In the genomic region with DNA sequence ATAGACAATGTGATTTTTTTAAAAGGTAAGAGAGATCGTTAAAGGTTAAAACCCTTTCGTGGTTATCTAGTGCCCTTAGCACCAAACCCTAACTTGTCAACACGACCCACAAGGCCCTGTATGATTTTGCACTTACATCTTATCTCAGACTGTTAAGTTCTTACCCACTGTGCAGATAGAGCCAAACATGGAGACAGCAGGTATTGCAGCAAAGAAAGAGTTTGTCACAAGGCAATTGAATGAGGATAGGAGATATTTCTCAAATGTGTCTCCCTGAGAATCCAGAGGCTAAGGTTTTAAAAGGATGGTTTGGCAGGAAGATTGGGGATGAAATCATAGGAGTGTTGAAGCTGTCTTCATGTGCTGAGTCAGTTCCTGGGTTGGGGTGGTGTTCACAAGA, we compare ENCODE assay signal across 16 cellular contexts.
DNase-seq lines count a peak whose midpoint lies in the region; ATAC-seq, FAIRE-seq and TF ChIP-seq lines count a peak whose summit lies in the region.
"Had no signal": no experiment of that assay in that cellular context is flagged by ENCODE, and none has a peak within 500 bp of the region (broad histone marks: within the 10 kb centered on the region; RNA-seq: fewer than 3 reads in every experiment).

No MANE protein-coding gene starts in this region.

- no peak for ATAC-seq in SK-N-SH treated with all-trans-retinoic acid at 6 μM for 48 hours
- no peak for ATAC-seq in HG03460 (IDR thresholded peaks at IDR 0.05; ENCODE audit: unreplicated experiment)
- ATAC-seq: GM12878, GM23338 had no signal

- no peaks in the 10 kb centered on the region for H3K36me3 ChIP-seq in GM23248 (ENCODE audit: low read depth)
- H3K36me3 ChIP-seq in bronchial epithelial cell (ENCODE audit: control insufficient read depth, insufficient read depth, low read length): no peaks in the 10 kb centered on the region
- H3K36me3 ChIP-seq: BLaER1 treated with 17β-estradiol and CSF1 and Interleukin-3, amounts not matched to agents 10 nM and 100 nM had no signal

- DNase-seq in GM23248 (peak; percentile 20), M059J (ENCODE audit: low read depth) (peak; percentile 18), bronchial epithelial cell (ENCODE audit: low read depth) (peak; percentile 17), iris pigment epithelial cell (ENCODE audit: low read depth) (peak; percentile 9), putamen (ENCODE audit: low spot score) (no peak), NCI-H748 (lab: John Stamatoyannopoulos, UW; ENCODE audit: unreplicated experiment) (no peak)
- DNase-seq: 8988T; AML-193; CD4-positive, CD25-positive, alpha-beta regulatory T cell; H7 had no signal

- H2AFZ ChIP-seq in GM23248: no peak overlapping the region
- H2AFZ ChIP-seq: GM23338 had no signal

- no peak overlapping the region for H3K27ac ChIP-seq in GM23248
- H3K27ac ChIP-seq: BLaER1 treated with 17β-estradiol and CSF1 and Interleukin-3, amounts not matched to agents 10 nM and 100 nM had no signal

- H3F3A ChIP-seq in GM23248 (ENCODE audit: insufficient read depth): no peaks in the 10 kb centered on the region

- H3K9me3 ChIP-seq in GM23248 (ENCODE audit: low read depth): no peaks in the 10 kb centered on the region

- TF ChIP-seq CTCF in bronchial epithelial cell (IDR thresholded peaks at IDR 0.05; ENCODE audit: insufficient read depth, low read length, severe bottlenecking): no peak

- no peaks in the 10 kb centered on the region for H3K79me2 ChIP-seq in GM23248 (ENCODE audit: insufficient read depth)

- in situ Hi-C loops in GM23248 (cut with MboI): loop anchor here (25.0 kb wide), 1 partner anchor 860 kb away; no protein-coding TSS in a partner anchor

- H3K27me3 ChIP-seq in GM23248 (replicated peaks; ENCODE audit: insufficient read depth) (0 out of 2 replicates have a peak, but pooled peaks cover 3% of the 10 kb centered on the region), bronchial epithelial cell (ENCODE audit: control insufficient read depth, insufficient read depth, low read length) (no peaks in the 10 kb centered on the region)
- H3K27me3 ChIP-seq: BLaER1 treated with 17β-estradiol and CSF1 and Interleukin-3, amounts not matched to agents 10 nM and 100 nM had no signal

- H3K4me2 ChIP-seq in GM23248 (ENCODE audit: unreplicated experiment): no peak overlapping the region
- H3K4me2 ChIP-seq: BLaER1 treated with 17β-estradiol and CSF1 and Interleukin-3, amounts not matched to agents 10 nM and 100 nM; GM23338 had no signal

- no peak overlapping the region for H3K9ac ChIP-seq in GM23248
- H3K9ac ChIP-seq: BLaER1 treated with 17β-estradiol and CSF1 and Interleukin-3, amounts not matched to agents 10 nM and 100 nM had no signal

- no peak for FAIRE-seq in bronchial epithelial cell (lab: Jason Lieb, UNC)
- FAIRE-seq: GM12878, GM18507 had no signal

- H3K4me3 ChIP-seq in GM23248 (no peak overlapping the region), bronchial epithelial cell (ENCODE audit: low read depth, low read length) (no peak overlapping the region)
- H3K4me3 ChIP-seq: BLaER1 treated with 17β-estradiol and CSF1 and Interleukin-3, amounts not matched to agents 10 nM and 100 nM; GM12878; GM23338 had no signal

- H3K4me1 ChIP-seq in GM23248 (ENCODE audit: insufficient read depth): 0 out of 2 replicates have a peak, but pooled peaks cover 4% of the 10 kb centered on the region

- 75 to 88% methylated on average over 3 of the region's 3 CpGs for WGBS in GM23248 (ENCODE audit: low coverage in 1 of 2, low lambda C conversion rate in 2 of 2, missing lambda C conversion rate in 2 of 2), 2 experiments

- H4K20me1 ChIP-seq in GM23248 (ENCODE audit: insufficient read depth): no peaks in the 10 kb centered on the region
- H4K20me1 ChIP-seq: BLaER1 treated with 17β-estradiol and CSF1 and Interleukin-3, amounts not matched to agents 10 nM and 100 nM had no signal

- H3K9me2 ChIP-seq in GM23248 (ENCODE audit: insufficient read depth): no peaks in the 10 kb centered on the region

TF ChIP-seq in SK-N-SH treated with all-trans-retinoic acid at 6 μM for 48 hours, 23 proteins besides CTCF, POLR2A, EP300 and RAD21:
- TF ChIP-seq ZFP30 (CRISPR knock-in tag; IDR thresholded peaks at IDR 0.05) (no peak), OSR1 (CRISPR knock-in tag; IDR thresholded peaks at IDR 0.05) (no peak), BACH2 (CRISPR knock-in tag; IDR thresholded peaks at IDR 0.05; ENCODE audit: borderline replicate concordance) (no peak), ESRRG (CRISPR knock-in tag; IDR thresholded peaks at IDR 0.05) (no peak), RARB (CRISPR knock-in tag; IDR thresholded peaks at IDR 0.05) (no peak), ZNF8 (CRISPR knock-in tag; IDR thresholded peaks at IDR 0.05) (no peak), ZNF565 (CRISPR knock-in tag; conservative IDR thresholded peaks at IDR 0.05; ENCODE audit: low read depth) (no peak)
- TF ChIP-seq, protein P1, sequence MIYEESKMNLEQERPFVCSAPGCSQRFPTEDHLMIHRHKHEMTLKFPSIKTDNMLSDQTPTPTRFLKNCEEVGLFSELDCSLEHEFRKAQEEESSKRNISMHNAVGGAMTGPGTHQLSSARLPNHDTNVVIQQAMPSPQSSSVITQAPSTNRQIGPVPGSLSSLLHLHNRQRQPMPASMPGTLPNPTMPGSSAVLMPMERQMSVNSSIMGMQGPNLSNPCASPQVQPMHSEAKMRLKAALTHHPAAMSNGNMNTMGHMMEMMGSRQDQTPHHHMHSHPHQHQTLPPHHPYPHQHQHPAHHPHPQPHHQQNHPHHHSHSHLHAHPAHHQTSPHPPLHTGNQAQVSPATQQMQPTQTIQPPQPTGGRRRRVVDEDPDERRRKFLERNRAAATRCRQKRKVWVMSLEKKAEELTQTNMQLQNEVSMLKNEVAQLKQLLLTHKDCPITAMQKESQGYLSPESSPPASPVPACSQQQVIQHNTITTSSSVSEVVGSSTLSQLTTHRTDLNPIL (CRISPR knock-in tag; IDR thresholded peaks at IDR 0.05; ENCODE audit: low read depth): no peak
- TF ChIP-seq, protein P2, sequence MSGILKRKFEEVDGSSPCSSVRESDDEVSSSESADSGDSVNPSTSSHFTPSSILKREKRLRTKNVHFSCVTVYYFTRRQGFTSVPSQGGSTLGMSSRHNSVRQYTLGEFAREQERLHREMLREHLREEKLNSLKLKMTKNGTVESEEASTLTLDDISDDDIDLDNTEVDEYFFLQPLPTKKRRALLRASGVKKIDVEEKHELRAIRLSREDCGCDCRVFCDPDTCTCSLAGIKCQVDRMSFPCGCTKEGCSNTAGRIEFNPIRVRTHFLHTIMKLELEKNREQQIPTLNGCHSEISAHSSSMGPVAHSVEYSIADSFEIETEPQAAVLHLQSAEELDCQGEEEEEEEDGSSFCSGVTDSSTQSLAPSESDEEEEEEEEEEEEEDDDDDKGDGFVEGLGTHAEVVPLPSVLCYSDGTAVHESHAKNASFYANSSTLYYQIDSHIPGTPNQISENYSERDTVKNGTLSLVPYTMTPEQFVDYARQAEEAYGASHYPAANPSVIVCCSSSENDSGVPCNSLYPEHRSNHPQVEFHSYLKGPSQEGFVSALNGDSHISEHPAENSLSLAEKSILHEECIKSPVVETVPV (CRISPR knock-in tag; IDR thresholded peaks at IDR 0.05): no peak
- TF ChIP-seq, protein P3, sequence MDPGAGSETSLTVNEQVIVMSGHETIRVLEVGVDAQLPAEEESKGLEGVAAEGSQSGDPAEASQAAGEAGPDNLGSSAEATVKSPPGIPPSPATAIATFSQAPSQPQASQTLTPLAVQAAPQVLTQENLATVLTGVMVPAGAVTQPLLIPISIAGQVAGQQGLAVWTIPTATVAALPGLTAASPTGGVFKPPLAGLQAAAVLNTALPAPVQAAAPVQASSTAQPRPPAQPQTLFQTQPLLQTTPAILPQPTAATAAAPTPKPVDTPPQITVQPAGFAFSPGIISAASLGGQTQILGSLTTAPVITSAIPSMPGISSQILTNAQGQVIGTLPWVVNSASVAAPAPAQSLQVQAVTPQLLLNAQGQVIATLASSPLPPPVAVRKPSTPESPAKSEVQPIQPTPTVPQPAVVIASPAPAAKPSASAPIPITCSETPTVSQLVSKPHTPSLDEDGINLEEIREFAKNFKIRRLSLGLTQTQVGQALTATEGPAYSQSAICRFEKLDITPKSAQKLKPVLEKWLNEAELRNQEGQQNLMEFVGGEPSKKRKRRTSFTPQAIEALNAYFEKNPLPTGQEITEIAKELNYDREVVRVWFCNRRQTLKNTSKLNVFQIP (CRISPR knock-in tag; IDR thresholded peaks at IDR 0.05; ENCODE audit: borderline replicate concordance, low read depth): no peak

Comparison
In these comparisons a context has a peak if more than half of its experiments do, and no peak if none do; other contexts are left out.
1. DNase-seq: peak in GM23248 (single experiment), M059J (single experiment), bronchial epithelial cell (single experiment) and iris pigment epithelial cell (single experiment); none in putamen (single experiment) and NCI-H748 (single experiment).